8 cellular contexts compared by ENCODE assay signal in the genomic region with DNA sequence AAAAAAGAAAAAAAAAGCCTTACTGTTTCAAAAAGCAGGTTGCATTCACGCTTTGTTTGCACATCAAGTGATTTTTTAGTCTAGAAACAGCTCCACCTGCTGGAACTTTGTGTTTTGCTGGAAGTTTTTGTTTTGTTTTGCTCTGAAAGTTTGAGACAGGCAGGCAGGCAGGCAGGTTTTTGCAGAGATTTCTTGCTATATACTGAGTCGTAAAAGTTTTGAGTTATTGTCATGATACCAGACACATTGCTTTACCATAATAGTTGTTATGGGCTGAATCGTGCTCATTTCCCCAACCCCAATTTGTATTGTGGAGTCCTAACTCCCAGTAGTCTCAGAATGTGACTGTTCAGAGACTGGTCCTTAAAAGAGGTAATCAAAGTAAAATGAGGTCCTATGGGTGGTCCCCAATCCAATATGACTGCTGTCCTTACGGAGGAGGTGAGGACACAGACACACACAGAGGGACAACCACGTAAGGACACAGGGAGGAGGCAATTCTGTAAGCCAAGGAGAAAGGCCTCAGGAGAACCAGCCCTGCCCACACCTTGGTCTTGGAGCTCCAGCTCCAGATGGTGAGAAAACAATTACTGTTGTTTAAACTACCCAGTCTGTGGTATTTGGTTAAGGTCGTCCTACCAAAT. TPM values are rescaled to one million over a fixed set of nuclear protein-coding genes. Genes with fewer than 3 reads are reported as not detected.
DNase-seq lines count a peak whose midpoint lies in the region; ATAC-seq and TF ChIP-seq lines count a peak whose summit lies in the region.

No MANE protein-coding gene starts in this region.

- peak in 8 of 9 donors; percentile 12 to 68 (median 55) for TF ChIP-seq CTCF in heart right ventricle (IDR thresholded peaks at IDR 0.05)

- no peak overlapping the region for H3K4me3 Mint-ChIP-seq in activated CD4-positive, alpha-beta memory T cell treated with anti-CD3 and anti-CD28 coated beads, Interleukin-2, amount 10 ng/mL, durations not matched to agents 7 days and 5 days

- peaks cover 17% of the 10 kb centered on the region for H3K27me3 Mint-ChIP-seq in activated CD4-positive, alpha-beta memory T cell treated with anti-CD3 and anti-CD28 coated beads, Interleukin-2, amount 10 ng/mL, durations not matched to agents 7 days and 5 days

- H3K4me3 ChIP-seq in heart right ventricle, result no peak overlapping the region

- no peaks in the 10 kb centered on the region for H3K36me3 ChIP-seq in heart right ventricle

- H3K27ac ChIP-seq in heart right ventricle, result no peak overlapping the region

- intact Hi-C loops in heart right ventricle (cut with DNase I), result loop anchor here in 2 of 10 donors (5.0 kb wide), 2 partner anchors 247 to 427 kb away; partner anchors contain the start of gene MAPK9 (in 1 of the 2)
- intact Hi-C loops in cardiac septum (cut with DNase I), result no loop called here

- peaks cover 0 to 24% (median 13%) of the 10 kb centered on the region in 7 donors for H3K27me3 ChIP-seq in heart right ventricle

- ATAC-seq in heart right ventricle (no peak), HG03108 (IDR thresholded peaks at IDR 0.05; ENCODE audit: unreplicated experiment) (no peak)

- H3K4me1 ChIP-seq in heart right ventricle, result no peaks in the 10 kb centered on the region

- H3K9me3 ChIP-seq in heart right ventricle, result peaks cover 0 to 6% (median 0%) of the 10 kb centered on the region in 11 donors

- H3K27ac Mint-ChIP-seq in activated CD4-positive, alpha-beta memory T cell treated with anti-CD3 and anti-CD28 coated beads, Interleukin-2, amount 10 ng/mL, durations not matched to agents 7 days and 5 days, result no peak overlapping the region

- CTCF ChIA-PET in activated CD4-positive, alpha-beta memory T cell treated with anti-CD3 and anti-CD28 coated beads, Interleukin-2, amount 10 ng/mL, durations not matched to agents 7 days and 5 days (lab: Charles Lee), result interaction anchor here (0.6 to 2.5 kb wide), 13 partner anchors 9 to 112 kb away, joined by 3 to 12 read pairs (median 4); no protein-coding TSS in a partner anchor

- H3K9me3 Mint-ChIP-seq in activated CD4-positive, alpha-beta memory T cell treated with anti-CD3 and anti-CD28 coated beads, Interleukin-2, amount 10 ng/mL, durations not matched to agents 7 days and 5 days, result no peaks in the 10 kb centered on the region

- WGBS in heart right ventricle, 2 donors, result 47 to 48% methylated on average over 6 of the region's 6 CpGs

- peaks cover 26% of the 10 kb centered on the region for H3K4me1 Mint-ChIP-seq in activated CD4-positive, alpha-beta memory T cell treated with anti-CD3 and anti-CD28 coated beads, Interleukin-2, amount 10 ng/mL, durations not matched to agents 7 days and 5 days

- no peaks in the 10 kb centered on the region for H3K36me3 Mint-ChIP-seq in activated CD4-positive, alpha-beta memory T cell treated with anti-CD3 and anti-CD28 coated beads, Interleukin-2, amount 10 ng/mL, durations not matched to agents 7 days and 5 days (ENCODE audit: low read depth)

- POLR2A ChIA-PET in activated CD4-positive, alpha-beta memory T cell treated with anti-CD3 and anti-CD28 coated beads, Interleukin-2, amount 10 ng/mL, durations not matched to agents 7 days and 5 days (lab: Charles Lee), result interaction anchor here (1.2 to 1.5 kb wide), 2 partner anchors 15 to 111 kb away, joined by 3 read pairs; no protein-coding TSS in a partner anchor

- no peak for DNase-seq in heart right ventricle
- no peak for DNase-seq in cardiac septum (ENCODE audit: low spot score)
- peak; percentile 31 for DNase-seq in LoVo (ENCODE audit: low spot score)
- peak; percentile 29 for DNase-seq in activated CD4-positive, alpha-beta memory T cell treated with anti-CD3 and anti-CD28 coated beads, Interleukin-2, amount 10 ng/mL, durations not matched to agents 7 days and 5 days
- DNase-seq in glomerular endothelial cell (ENCODE audit: extremely low read depth, low read depth, low spot score), result peak; percentile 10
- DNase-seq in stimulated activated CD4-positive, alpha-beta T cell treated with anti-CD3 and anti-CD28 coated beads, Interleukin-2, amount 100 ng/mL, for 24 hours, result peak; percentile 24 to 43
- DNase-seq in NK-92 treated with Interleukin-12 subunit alpha and Interleukin-12 subunit beta, amount 100 ng/mL, for 24 hours (lab: John Stamatoyannopoulos, UW), result no peak

RNA-seq across cellular contexts. Expression of gene OR2Y1, which starts 20.9 kb away (rescaled TPM):
- not detected for total RNA-seq in heart right ventricle
- not detected for polyA plus RNA-seq in heart right ventricle
- not detected for total RNA-seq in cardiac septum
- total RNA-seq in activated CD4-positive, alpha-beta memory T cell treated with anti-CD3 and anti-CD28 coated beads, Interleukin-2, amount 10 ng/mL, durations not matched to agents 7 days and 5 days, result not detected
- total RNA-seq in glomerular endothelial cell, result not detected in 2 replicates

Comparison
In these comparisons a context has a peak if more than half of its experiments do, and no peak if none do; other contexts are left out.
1. DNase-seq: peak in LoVo (single experiment), activated CD4-positive, alpha-beta memory T cell treated with anti-CD3 and anti-CD28 coated beads, Interleukin-2, amount 10 ng/mL, durations not matched to agents 7 days and 5 days (single experiment), glomerular endothelial cell (single experiment) and stimulated activated CD4-positive, alpha-beta T cell treated with anti-CD3 and anti-CD28 coated beads, Interleukin-2, amount 100 ng/mL, for 24 hours (2 of 2); none in heart right ventricle (0 of 2), cardiac septum (single experiment) and NK-92 treated with Interleukin-12 subunit alpha and Interleukin-12 subunit beta, amount 100 ng/mL, for 24 hours (single experiment).